ENCODE assay signal across 21 cellular contexts in the genomic region with DNA sequence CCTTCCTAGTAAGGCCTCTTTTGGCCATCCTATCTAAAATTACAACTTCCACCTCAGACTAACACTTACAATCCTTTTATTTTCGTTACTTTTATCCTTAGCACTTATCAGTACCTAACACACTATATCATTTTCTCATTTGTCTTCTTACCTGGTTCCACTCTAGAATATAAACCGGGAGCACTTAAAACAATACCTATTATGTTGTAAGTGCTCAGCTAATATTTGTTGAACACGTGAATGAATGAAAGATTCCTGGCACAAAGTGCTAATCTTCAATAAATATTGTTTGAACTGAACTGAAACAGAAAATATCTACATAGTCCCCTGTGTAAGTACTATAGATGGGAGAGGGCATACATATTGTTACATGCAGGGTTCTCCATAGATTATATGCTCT. TPM values are rescaled to one million over a fixed set of nuclear protein-coding genes. Genes with fewer than 3 reads are reported as not detected.
DNase-seq lines count a peak whose midpoint lies in the region; ATAC-seq and TF ChIP-seq lines count a peak whose summit lies in the region.
"Had no signal": no experiment of that assay in that cellular context is flagged by ENCODE, and none has a peak within 500 bp of the region (broad histone marks: within the 10 kb centered on the region; RNA-seq: fewer than 3 reads in every experiment).

No MANE protein-coding gene starts in this region.

- H3K4me1 ChIP-seq in SJCRH30 (peaks cover 16% of the 10 kb centered on the region), neural progenitor cell (peaks cover 11% of the 10 kb centered on the region), uterus (no peaks in the 10 kb centered on the region), body of pancreas (peaks cover 18% of the 10 kb centered on the region)
- H3K4me1 ChIP-seq: colonic mucosa had no signal

- no peaks in the 10 kb centered on the region for H3F3A ChIP-seq in neural progenitor cell (ENCODE audit: low read depth)

- no peak overlapping the region for H3K27ac Mint-ChIP-seq in neural progenitor cell

- H3K9ac ChIP-seq in neural progenitor cell: no peak overlapping the region

- no peaks in the 10 kb centered on the region for H3K79me2 ChIP-seq in neural progenitor cell (ENCODE audit: low read depth)

- H3K27me3 ChIP-seq in SJCRH30 (no peaks in the 10 kb centered on the region), neural progenitor cell (no peaks in the 10 kb centered on the region), uterus (no peaks in the 10 kb centered on the region), body of pancreas (no peaks in the 10 kb centered on the region)
- H3K27me3 ChIP-seq: colonic mucosa had no signal

- intact Hi-C loops in uterus (cut with DNase I; ENCODE audit: low total_unique reads) (no loop called here), body of pancreas (cut with DNase I) (no loop called here)

- no peaks in the 10 kb centered on the region for H4K20me1 ChIP-seq in neural progenitor cell (ENCODE audit: low read depth)

- peaks cover 15% of the 10 kb centered on the region for H3K4me1 Mint-ChIP-seq in neural progenitor cell

- peak overlapping the region; percentile 28 for H2AFZ ChIP-seq in neural progenitor cell (replicated peaks)

- TF ChIP-seq POLR2A in uterus (IDR thresholded peaks at IDR 0.05) (no peak), body of pancreas (IDR thresholded peaks at IDR 0.05) (no peak)

- H3K27me3 Mint-ChIP-seq in neural progenitor cell (ENCODE audit: insufficient read depth, low read depth): no peaks in the 10 kb centered on the region
- H3K27me3 Mint-ChIP-seq: activated naive CD4-positive, alpha-beta T cell treated with anti-CD3 and anti-CD28 coated beads, Interleukin-2, amount 50 U/mL, for 24 hours; brain; T-cell had no signal

- no peaks in the 10 kb centered on the region for H3K9me3 Mint-ChIP-seq in neural progenitor cell
- H3K9me3 Mint-ChIP-seq: activated naive CD4-positive, alpha-beta T cell treated with anti-CD3 and anti-CD28 coated beads, Interleukin-2, amount 50 U/mL, for 24 hours; activated T-cell treated with anti-CD3 and anti-CD28 coated beads, Interleukin-2, amount 50 U/mL, for 4 hours; brain; stimulated activated effector memory CD8-positive, alpha-beta T cell treated with anti-CD3 and anti-CD28 coated beads, Interleukin-12 subunit alpha, Interleukin-12 subunit beta, amount 100 ng/mL, for 72 hours; T-cell had no signal

- H3K27ac ChIP-seq in SJCRH30: no peak overlapping the region
- no peak overlapping the region for H3K27ac ChIP-seq in neural progenitor cell
- H3K27ac ChIP-seq in uterus: no peak overlapping the region
- H3K27ac ChIP-seq in body of pancreas: no peak overlapping the region
- H3K27ac ChIP-seq: 22Rv1 had no signal

- ATAC-seq in body of pancreas: no peak

- no peak overlapping the region for H3K4me2 ChIP-seq in neural progenitor cell

- H3K9me3 ChIP-seq in SJCRH30 (replicated peaks): no peaks in the 10 kb centered on the region
- H3K9me3 ChIP-seq in neural progenitor cell (ENCODE audit: low read depth): no peaks in the 10 kb centered on the region
- H3K9me3 ChIP-seq in uterus: no peaks in the 10 kb centered on the region
- H3K9me3 ChIP-seq in body of pancreas: no peaks in the 10 kb centered on the region
- H3K9me3 ChIP-seq: colonic mucosa, HAP-1 had no signal

- TF ChIP-seq CTCF in neural progenitor cell (IDR thresholded peaks at IDR 0.05) (no peak), uterus (IDR thresholded peaks at IDR 0.05) (no peak), body of pancreas (IDR thresholded peaks at IDR 0.05) (no peak)

- 11 to 16% methylated on average over 3 of the region's 3 CpGs for WGBS in body of pancreas, 2 donors

- no peak overlapping the region for H3K4me3 Mint-ChIP-seq in neural progenitor cell

- H3K4me3 ChIP-seq in SJCRH30 (peak overlapping the region; percentile 54; the same call in 1 of the 2 replicates), neural progenitor cell (no peak overlapping the region), uterus (no peak overlapping the region), body of pancreas (no peak overlapping the region)
- H3K4me3 ChIP-seq: HAP-1 had no signal

- DNase-seq in NCI-H345 treated with DMSO at 0.1 percent for 48 hours (lab: John Stamatoyannopoulos, UW; ENCODE audit: unreplicated experiment): peak; percentile 13
- no peak for DNase-seq in NCI-H345 (lab: John Stamatoyannopoulos, UW)
- DNase-seq in NCI-H1417 treated with DMSO at 0.1 percent for 48 hours (lab: John Stamatoyannopoulos, UW): peak; percentile 8
- DNase-seq in SJCRH30: no peak
- DNase-seq in neural progenitor cell (ENCODE audit: low spot score): no peak
- no peak for DNase-seq in uterus
- DNase-seq in body of pancreas: no peak
- DNase-seq in islet precursor cell: no peak
- DNase-seq: activated CD4-positive, alpha-beta T cell treated with anti-CD3 and anti-CD28 coated beads, Interleukin-2, amount 50 U/mL, for 48 hours; activated T-cell treated with anti-CD3 and anti-CD28 coated beads, Interleukin-2, amount 50 U/mL, for 4 hours; C1 segment of cervical spinal cord; colonic mucosa; DMS79; NCI-H1092; NCI-H2171; T-cell had no signal

- H3K36me3 ChIP-seq in SJCRH30 (peaks cover 4% of the 10 kb centered on the region; the same call in 1 of the 2 replicates), neural progenitor cell (no peaks in the 10 kb centered on the region), uterus (no peaks in the 10 kb centered on the region), body of pancreas (replicated peaks in 1 of 2; ENCODE audit: insufficient read depth in 1 of 2, low read depth in 2 of 2) (no peaks in the 10 kb centered on the region)
- H3K36me3 ChIP-seq: colonic mucosa, HAP-1 had no signal

- no peaks in the 10 kb centered on the region for H3K36me3 Mint-ChIP-seq in neural progenitor cell
- H3K36me3 Mint-ChIP-seq: activated naive CD4-positive, alpha-beta T cell treated with anti-CD3 and anti-CD28 coated beads, Interleukin-2, amount 50 U/mL, for 24 hours; T-cell had no signal

RNA-seq across cellular contexts. Expression of gene MGARP, which starts 14.4 kb away (rescaled TPM):
- 22.3 and 27.2 TPM in 2 replicates for total RNA-seq in SJCRH30 (2014; rRNA removed; shearing (Covaris generic))
- total RNA-seq in neural progenitor cell (ENCODE audit: low replicate concordance) (2.5 and 5.1 TPM in 2 replicates), uterus (1 to 10 TPM in 2 of 4 donors, under 1 TPM in 1, not detected in 1; 0.29 to 9.0 (median 3.2) TPM), body of pancreas (under 1 TPM in 1 of 2 donors, not detected in 1; 0.78 TPM)

RNA-seq across cellular contexts. Expression of gene NAA15, which starts 35.7 kb away (rescaled TPM):
- total RNA-seq in SJCRH30 (2014; rRNA removed; shearing (Covaris generic)): 80.3 and 82.0 TPM in 2 replicates
- total RNA-seq in neural progenitor cell (ENCODE audit: low replicate concordance) (47.2 and 69.0 TPM in 2 replicates), uterus (10 to 100 TPM; 47.1 to 75.1 (median 54.1) TPM), body of pancreas (10 to 100 TPM; 16.5 to 22.8 TPM)

RNA-seq across cellular contexts. Expression of gene NDUFC1, which starts 36.6 kb away (rescaled TPM):
- total RNA-seq in SJCRH30 (2014; rRNA removed; shearing (Covaris generic)): 40.0 and 44.1 TPM in 2 replicates
- total RNA-seq in neural progenitor cell (ENCODE audit: low replicate concordance) (27.0 and 40.6 TPM in 2 replicates), uterus (10 to 100 TPM in 2 of 4 donors, 1 to 10 TPM in 1, under 1 TPM in 1; 0.77 to 43.8 (median 14.9) TPM), body of pancreas (10 to 100 TPM; 16.5 to 24.1 TPM)

Comparison
In these comparisons a context has a peak if more than half of its experiments do, and no peak if none do; other contexts are left out.
1. DNase-seq: peak in NCI-H345 treated with DMSO at 0.1 percent for 48 hours (single experiment) and NCI-H1417 treated with DMSO at 0.1 percent for 48 hours (single experiment); none in NCI-H345 (single experiment), SJCRH30 (0 of 2), neural progenitor cell (single experiment), uterus (0 of 2), body of pancreas (0 of 4) and islet precursor cell (single experiment).